12 cellular contexts compared by ENCODE assay signal in the genomic region with DNA sequence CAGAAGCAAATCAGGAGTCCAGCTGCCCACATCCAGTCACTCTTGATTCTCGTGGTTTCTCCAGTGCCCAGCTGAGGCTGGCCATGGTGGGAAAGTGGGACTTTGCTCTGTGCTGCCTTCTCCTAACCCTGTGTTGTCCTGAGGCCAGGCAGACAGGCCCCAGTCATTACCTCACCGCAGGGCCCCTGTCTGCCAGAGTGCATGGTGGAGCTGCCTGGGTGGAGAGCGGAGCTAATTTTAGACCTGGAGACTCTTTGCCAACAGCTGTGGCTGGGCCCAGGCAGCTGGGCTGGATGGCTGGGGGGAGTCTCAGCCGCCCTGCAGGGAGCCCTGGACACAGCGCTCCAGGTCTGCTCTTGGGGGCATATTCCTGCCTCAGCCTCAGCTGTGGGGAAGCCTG. TPM values are rescaled to one million over a fixed set of nuclear protein-coding genes. Genes with fewer than 3 reads are reported as not detected.
DNase-seq lines count a peak whose midpoint lies in the region; ATAC-seq and TF ChIP-seq lines count a peak whose summit lies in the region.
"Had no signal": no experiment of that assay in that cellular context is flagged by ENCODE, and none has a peak within 500 bp of the region (broad histone marks: within the 10 kb centered on the region; RNA-seq: fewer than 3 reads in every experiment).

No MANE protein-coding gene starts in this region.

- no peaks in the 10 kb centered on the region for H4K20me1 ChIP-seq in Loucy (ENCODE audit: insufficient read depth, low read length, poor library complexity, severe bottlenecking)

- H3K79me2 ChIP-seq in Loucy (ENCODE audit: insufficient read depth, low read length) = no peaks in the 10 kb centered on the region

- no peaks in the 10 kb centered on the region for H3F3A ChIP-seq in Loucy (ENCODE audit: low read depth)

- no peaks in the 10 kb centered on the region for H3K4me1 Mint-ChIP-seq in activated CD8-positive, alpha-beta T cell treated with anti-CD3 and anti-CD28 coated beads for 36 hours (ENCODE audit: low read depth)

- peak overlapping the region; percentile 21 for H3K4me2 ChIP-seq in Loucy (ENCODE audit: low read depth, low read length, poor library complexity, severe bottlenecking)

- no peaks in the 10 kb centered on the region for H3K27me3 ChIP-seq in Loucy (ENCODE audit: insufficient read depth, low read length, poor library complexity, severe bottlenecking)
- H3K27me3 ChIP-seq: vagina had no signal

- ATAC-seq in GM19463 (IDR thresholded peaks at IDR 0.05; ENCODE audit: unreplicated experiment) = no peak
- ATAC-seq in activated CD8-positive, alpha-beta T cell treated with anti-CD3 and anti-CD28 coated beads for 36 hours = no peak
- ATAC-seq in HG03196 (IDR thresholded peaks at IDR 0.05; ENCODE audit: unreplicated experiment) = no peak
- no peak for ATAC-seq in GM19351 (IDR thresholded peaks at IDR 0.05; ENCODE audit: unreplicated experiment)

- H3K4me1 ChIP-seq in Loucy (ENCODE audit: insufficient read depth, low read length, poor library complexity, severe bottlenecking) = peaks cover 19% of the 10 kb centered on the region
- H3K4me1 ChIP-seq: SJSA1 had no signal

- CTCF ChIA-PET in activated CD8-positive, alpha-beta T cell treated with anti-CD3 and anti-CD28 coated beads for 36 hours (lab: Charles Lee) = interaction anchor here (1.4 kb wide), 1 partner anchor 39 kb away, joined by 3 read pairs; no protein-coding TSS in a partner anchor

- H3K4me3 ChIP-seq in Loucy (ENCODE audit: low read length, poor library complexity, severe bottlenecking) = no peak overlapping the region
- no peak overlapping the region for H3K4me3 ChIP-seq in astrocyte of the spinal cord (ENCODE audit: low read depth, low read length)
- H3K4me3 ChIP-seq: SJSA1, vagina had no signal

- H3K9me2 ChIP-seq in Loucy (replicated peaks; ENCODE audit: low read depth, low read length) = no peaks in the 10 kb centered on the region

- H3K27me3 Mint-ChIP-seq in activated CD8-positive, alpha-beta T cell treated with anti-CD3 and anti-CD28 coated beads for 36 hours = peaks cover 17% of the 10 kb centered on the region

- DNase-seq in A172 (ENCODE audit: low spot score) (peak; percentile 43), astrocyte of the spinal cord (ENCODE audit: low read depth, low spot score) (peak; percentile 75), mesenteric fat pad (ENCODE audit: low spot score) (peak; percentile 67)
- DNase-seq in activated CD8-positive, alpha-beta T cell treated with anti-CD3 and anti-CD28 coated beads for 36 hours = no peak
- DNase-seq: foreskin melanocyte, NCI-H1105 treated with DMSO at 0.1 percent for 48 hours had no signal

- intact Hi-C loops in activated CD8-positive, alpha-beta T cell treated with anti-CD3 and anti-CD28 coated beads for 36 hours (cut with micrococcal nuclease) = no loop called here

- H3K4me3 Mint-ChIP-seq in activated CD8-positive, alpha-beta T cell treated with anti-CD3 and anti-CD28 coated beads for 36 hours = no peak overlapping the region

- H2AFZ ChIP-seq in Loucy (ENCODE audit: low read length) = no peak overlapping the region

- in situ Hi-C loops in astrocyte of the spinal cord (cut with HindIII; ENCODE audit: low sequenced_read_pairs) = no loop called here

- H3K9ac ChIP-seq in Loucy (ENCODE audit: low read depth, low read length, poor library complexity, severe bottlenecking) = no peak overlapping the region

- no peaks in the 10 kb centered on the region for H3K36me3 ChIP-seq in Loucy (ENCODE audit: insufficient read depth, low read length)
- H3K36me3 ChIP-seq: SJSA1, vagina had no signal

- H3K36me3 Mint-ChIP-seq in activated CD8-positive, alpha-beta T cell treated with anti-CD3 and anti-CD28 coated beads for 36 hours (ENCODE audit: low read depth) = no peaks in the 10 kb centered on the region

- no peaks in the 10 kb centered on the region for H3K9me3 Mint-ChIP-seq in activated CD8-positive, alpha-beta T cell treated with anti-CD3 and anti-CD28 coated beads for 36 hours

- no peaks in the 10 kb centered on the region for H3K9me3 ChIP-seq in Loucy (ENCODE audit: insufficient read depth, low read depth, low read length)
- H3K9me3 ChIP-seq: SJSA1, vagina had no signal

- no peak overlapping the region for H3K27ac Mint-ChIP-seq in activated CD8-positive, alpha-beta T cell treated with anti-CD3 and anti-CD28 coated beads for 36 hours

- POLR2A ChIA-PET in activated CD8-positive, alpha-beta T cell treated with anti-CD3 and anti-CD28 coated beads for 36 hours (lab: Charles Lee) = no interaction called here

- TF ChIP-seq CTCF in Loucy (conservative IDR thresholded peaks at IDR 0.05; ENCODE audit: low read length) (no peak), astrocyte of the spinal cord (IDR thresholded peaks at IDR 0.05; ENCODE audit: low read depth, low read length) (no peak)
- TF ChIP-seq CTCF in activated CD8-positive, alpha-beta T cell treated with anti-CD3 and anti-CD28 coated beads for 36 hours (IDR thresholded peaks at IDR 0.05) = no peak

RNA-seq across cellular contexts. Expression of a gene that starts 21.7 kb away (rescaled TPM):
- 1.9 and 2.5 TPM in 2 replicates for total RNA-seq in A172 (2014; rRNA removed; shearing (Covaris generic))
- total RNA-seq in mesenteric fat pad = 0.61 TPM
- total RNA-seq in activated CD8-positive, alpha-beta T cell treated with anti-CD3 and anti-CD28 coated beads for 36 hours = 1 to 10 TPM; 2.8 to 3.4 TPM
- total RNA-seq: SJSA1 had no signal
